11 cellular contexts compared by ENCODE assay signal in the genomic region with DNA sequence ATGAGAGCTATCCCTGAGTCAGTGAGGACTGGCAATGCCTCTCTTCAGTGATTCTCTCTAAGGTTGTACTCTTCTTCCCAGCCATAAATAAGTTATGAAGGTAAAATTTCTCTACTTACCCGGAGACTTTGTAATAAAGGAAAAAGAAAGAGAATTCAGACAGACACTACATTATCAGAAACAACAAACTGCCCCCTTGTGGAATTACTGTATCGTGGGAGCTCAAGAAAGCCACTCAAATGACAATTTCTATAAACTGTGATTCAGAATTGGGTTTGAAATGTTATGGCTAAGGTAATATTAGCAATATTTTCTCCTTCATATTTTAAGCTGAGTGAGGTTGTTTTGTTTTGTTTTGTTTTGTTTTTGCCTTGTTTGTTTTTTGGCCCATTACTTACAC.
A peak's percentile ranks its signal among the peaks of the same experiment; 100 is the strongest.
DNase-seq lines count a peak whose midpoint lies in the region; ATAC-seq and TF ChIP-seq lines count a peak whose summit lies in the region.
"Had no signal": no experiment of that assay in that cellular context is flagged by ENCODE, and none has a peak within 500 bp of the region (broad histone marks: within the 10 kb centered on the region; RNA-seq: fewer than 3 reads in every experiment).

No MANE protein-coding gene starts in this region.

- peak; percentile 10; the same call in 1 of the 2 replicates for TF ChIP-seq CTCF in GM12874 (IDR thresholded peaks at IDR 0.05; ENCODE audit: insufficient read depth, low read depth, low read length)
- peak; percentile 68 for TF ChIP-seq CTCF in foreskin keratinocyte (conservative IDR thresholded peaks at IDR 0.05)

- DNase-seq in AG20443 (ENCODE audit: low spot score), result peak; percentile 29
- DNase-seq in RPMI7951 (ENCODE audit: low read depth), result peak; percentile 35
- DNase-seq in foreskin keratinocyte, result no peak
- DNase-seq in RKO (ENCODE audit: low spot score), result no peak
- no peak for DNase-seq in SKM-1 (lab: John Stamatoyannopoulos, UW; ENCODE audit: unreplicated experiment)
- DNase-seq in activated effector memory CD4-positive, alpha-beta T cell treated with anti-CD3 and anti-CD28 coated beads, Interleukin-2, amount 50 U/mL, for 16 hours, result no peak
- DNase-seq in NOMO-1 treated with DMSO at 0.1 percent for 48 hours (lab: John Stamatoyannopoulos, UW; ENCODE audit: unreplicated experiment), result no peak
- DNase-seq: activated naive CD8-positive, alpha-beta T cell treated with anti-CD3 and anti-CD28 coated beads for 36 hours; NCI-H1417 treated with DMSO at 0.1 percent for 48 hours; stimulated activated naive CD8-positive, alpha-beta T cell treated with anti-CD3 and anti-CD28 coated beads, Interleukin-15, Interleukin-2, amounts not matched to agents 100 U/mL and 50 U/mL, for 24 hours had no signal

- H3K4me1 ChIP-seq in foreskin keratinocyte, result no peaks in the 10 kb centered on the region

- ATAC-seq in foreskin keratinocyte, result no peak
- ATAC-seq: stimulated activated naive CD8-positive, alpha-beta T cell treated with anti-CD3 and anti-CD28 coated beads, Interleukin-15, Interleukin-2, amounts not matched to agents 100 U/mL and 50 U/mL, for 24 hours had no signal

- H3K27me3 ChIP-seq in foreskin keratinocyte, result no peaks in the 10 kb centered on the region

- no peak overlapping the region for H3K27ac ChIP-seq in foreskin keratinocyte

Comparison
In these comparisons a context has a peak if more than half of its experiments do, and no peak if none do; other contexts are left out.
1. DNase-seq: peak in AG20443 (single experiment) and RPMI7951 (single experiment); none in foreskin keratinocyte (0 of 2), RKO (single experiment), SKM-1 (single experiment), activated effector memory CD4-positive, alpha-beta T cell treated with anti-CD3 and anti-CD28 coated beads, Interleukin-2, amount 50 U/mL, for 16 hours (single experiment) and NOMO-1 treated with DMSO at 0.1 percent for 48 hours (single experiment).